In the genomic region with DNA sequence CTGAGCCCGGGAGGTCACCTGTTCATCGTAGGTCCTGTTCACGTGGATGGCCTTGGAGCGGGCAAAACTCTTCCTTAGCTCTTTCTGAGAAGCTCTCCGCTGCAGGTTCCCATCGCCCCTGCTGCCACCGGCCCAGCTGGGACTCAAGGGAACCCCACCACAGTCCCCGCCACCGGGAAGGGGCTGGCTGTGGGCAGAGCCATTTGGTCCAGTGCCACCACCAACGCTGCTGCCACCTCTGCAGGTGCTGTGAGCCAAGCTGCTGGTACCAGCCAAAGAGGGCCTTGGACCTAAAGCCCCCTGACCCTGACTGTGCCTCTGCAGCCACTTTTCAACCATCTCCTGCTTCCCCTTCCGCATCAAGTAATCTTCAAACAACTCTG, we compare ENCODE assay signal across 8 cellular contexts.
DNase-seq lines count a peak whose midpoint lies in the region; ATAC-seq and TF ChIP-seq lines count a peak whose summit lies in the region.

No MANE protein-coding gene starts in this region.

- H3K27ac ChIP-seq in VCaP, result peak overlapping the region; percentile 74
- H3K27ac ChIP-seq in iPS DF 6.9 (ENCODE audit: low read length), result no peak overlapping the region
- H3K27ac ChIP-seq in effector memory CD4-positive, alpha-beta T cell (ENCODE audit: insufficient read depth, low read length, poor library complexity, severe bottlenecking), result no peak overlapping the region

- ATAC-seq in GM21367 (IDR thresholded peaks at IDR 0.05; ENCODE audit: unreplicated experiment), result no peak

- H3K9me3 ChIP-seq in HAP-1, result no peaks in the 10 kb centered on the region
- H3K9me3 ChIP-seq in iPS DF 6.9 (ENCODE audit: control insufficient read depth, insufficient read depth, low read length), result no peaks in the 10 kb centered on the region
- no peaks in the 10 kb centered on the region for H3K9me3 ChIP-seq in effector memory CD4-positive, alpha-beta T cell (ENCODE audit: control insufficient read depth, low read length)

- WGBS in iPS DF 6.9 (ENCODE audit: insufficient coverage, insufficient read length), result no CpG with 5 or more reads among the region's 11 CpGs

- no peaks in the 10 kb centered on the region for H3K36me3 ChIP-seq in HAP-1 (replicated peaks)
- no peaks in the 10 kb centered on the region for H3K36me3 ChIP-seq in iPS DF 6.9 (ENCODE audit: control insufficient read depth, insufficient read depth, low read length)
- no peaks in the 10 kb centered on the region for H3K36me3 ChIP-seq in effector memory CD4-positive, alpha-beta T cell (ENCODE audit: control insufficient read depth, insufficient read depth, low read length)

- no peak for TF ChIP-seq CTCF in VCaP (conservative IDR thresholded peaks at IDR 0.05)
- TF ChIP-seq CTCF in retinal pigment epithelial cell (conservative IDR thresholded peaks at IDR 0.05; ENCODE audit: low read depth, low read length), result no peak

- no peak for DNase-seq in HAP-1 (ENCODE audit: low spot score in 2 of 2)
- DNase-seq in iPS DF 6.9 (ENCODE audit: low read depth, low spot score), result no peak
- no peak for DNase-seq in retinal pigment epithelial cell (ENCODE audit: low read depth)
- DNase-seq in NCI-H748 (lab: John Stamatoyannopoulos, UW; ENCODE audit: unreplicated experiment), result no peak
- no peak for DNase-seq in RPMI8226
- DNase-seq in effector memory CD4-positive, alpha-beta T cell, result no peak

- H3K27me3 ChIP-seq in HAP-1 (ENCODE audit: low read depth), result peaks cover 7% of the 10 kb centered on the region; the same call in 1 of the 2 replicates
- no peaks in the 10 kb centered on the region for H3K27me3 ChIP-seq in iPS DF 6.9 (ENCODE audit: control insufficient read depth, insufficient read depth, low read length)
- H3K27me3 ChIP-seq in effector memory CD4-positive, alpha-beta T cell (replicated peaks; ENCODE audit: control insufficient read depth, insufficient read depth, low read length, poor library complexity, severe bottlenecking), result peaks cover 15% of the 10 kb centered on the region

- H3K4me3 ChIP-seq in HAP-1 (peak overlapping the region; percentile 34), iPS DF 6.9 (ENCODE audit: low read length) (peak overlapping the region; percentile 52; the same call in 1 of the 2 replicates), retinal pigment epithelial cell (ENCODE audit: low read length) (peak overlapping the region; percentile 71)
- H3K4me3 ChIP-seq in effector memory CD4-positive, alpha-beta T cell (ENCODE audit: insufficient read depth, low read depth, low read length, poor library complexity, severe bottlenecking), result no peak overlapping the region

- in situ Hi-C loops in HAP-1 (cut with MboI; ENCODE audit: low sequenced_read_pairs), result no loop called here

- H3K4me1 ChIP-seq in HAP-1 (peaks cover 6% of the 10 kb centered on the region), iPS DF 6.9 (ENCODE audit: control insufficient read depth, insufficient read depth, low read length) (no peaks in the 10 kb centered on the region)
- peaks cover 3% of the 10 kb centered on the region for H3K4me1 ChIP-seq in effector memory CD4-positive, alpha-beta T cell (ENCODE audit: control insufficient read depth, insufficient read depth, low read length, poor library complexity, severe bottlenecking)
